9 cellular contexts compared by ENCODE assay signal in genomic region chr16:74419811-74420210, GRCh38. TPM values are rescaled to one million over a fixed set of nuclear protein-coding genes. Genes with fewer than 3 reads are reported as not detected.
A peak's percentile ranks its signal among the peaks of the same experiment; 100 is the strongest.
DNase-seq lines count a peak whose midpoint lies in the region; ATAC-seq and TF ChIP-seq lines count a peak whose summit lies in the region.
"Not testable (repeated sequence)": the region's sequence is repeated elsewhere in the genome, so short reads cannot be mapped to it uniquely, and the experiment has no call there.
"Had no signal": no experiment of that assay in that cellular context is flagged by ENCODE, and none has a peak within 500 bp of the region (broad histone marks: within the 10 kb centered on the region; RNA-seq: fewer than 3 reads in every experiment).

No MANE protein-coding gene starts in this region.

- H3K4me2 ChIP-seq in DND-41 (ENCODE audit: insufficient read depth, low read length), result not testable (repeated sequence)

- 70% methylated on average over 8 of the region's 14 CpGs for WGBS in right cardiac atrium
- 71 to 84% (median 80%) methylated on average over 2 to 9 of the region's 14 CpGs for WGBS in spleen, 5 donors

- H3K4me3 Mint-ChIP-seq in WTC11; nephron progenitor cell; stimulated activated naive CD8-positive, alpha-beta T cell treated with anti-CD3 and anti-CD28 coated beads, Interleukin-15, amount 100 ng/mL, for 72 hours: not testable (repeated sequence)

- intact Hi-C loops in right cardiac atrium (cut with DNase I); spleen (cut with DNase I; ENCODE audit: low total_unique reads): not testable (repeated sequence)

- H3K4me1 ChIP-seq in DND-41 (ENCODE audit: insufficient read depth, low read length); right cardiac atrium (ENCODE audit: control insufficient read depth, insufficient read depth, low read length); spleen: not testable (repeated sequence)

- not testable (repeated sequence) for H3K27ac ChIP-seq in DND-41 (ENCODE audit: low read length); right cardiac atrium (ENCODE audit: low read length); spleen

- not testable (repeated sequence) for H3K9me3 Mint-ChIP-seq in WTC11; nephron progenitor cell; stimulated activated naive CD8-positive, alpha-beta T cell treated with anti-CD3 and anti-CD28 coated beads, Interleukin-15, amount 100 ng/mL, for 72 hours

- H3K27me3 ChIP-seq in DND-41 (ENCODE audit: insufficient read depth, low read length, poor library complexity); right cardiac atrium (ENCODE audit: control insufficient read depth, insufficient read depth); spleen (replicated peaks in 1 of 7): not testable (repeated sequence)

- not testable (repeated sequence) for H3K4me3 ChIP-seq in DND-41 (ENCODE audit: low read depth in 1 of 2, low read length in 2 of 2); right cardiac atrium (ENCODE audit: low read length); spleen

- H3K4me1 Mint-ChIP-seq in WTC11; nephron progenitor cell; stimulated activated naive CD8-positive, alpha-beta T cell treated with anti-CD3 and anti-CD28 coated beads, Interleukin-15, amount 100 ng/mL, for 72 hours: not testable (repeated sequence)

- H3K36me3 ChIP-seq in DND-41 (ENCODE audit: insufficient read depth, low read length); spleen: not testable (repeated sequence)

- H3K27ac Mint-ChIP-seq in WTC11; nephron progenitor cell; stimulated activated naive CD8-positive, alpha-beta T cell treated with anti-CD3 and anti-CD28 coated beads, Interleukin-15, amount 100 ng/mL, for 72 hours: not testable (repeated sequence)

- not testable (repeated sequence) for H3K9me3 ChIP-seq in DND-41 (ENCODE audit: insufficient read depth, low read length, severe bottlenecking); right cardiac atrium (ENCODE audit: control insufficient read depth, low read length); spleen

- not testable (repeated sequence) for TF ChIP-seq POLR2A in spleen (IDR thresholded peaks at IDR 0.05)

- POLR2A ChIA-PET in WTC11 (lab: Charles Lee), result not testable (repeated sequence)

- H3K27me3 Mint-ChIP-seq in WTC11 (ENCODE audit: low read depth); nephron progenitor cell (ENCODE audit: low read depth, poor library complexity); stimulated activated naive CD8-positive, alpha-beta T cell treated with anti-CD3 and anti-CD28 coated beads, Interleukin-15, amount 100 ng/mL, for 72 hours: not testable (repeated sequence)

- H2AFZ ChIP-seq in DND-41 (ENCODE audit: low read depth, low read length), result not testable (repeated sequence)

- CTCF ChIA-PET in WTC11 (lab: Charles Lee), result not testable (repeated sequence)

- H3K36me3 Mint-ChIP-seq in WTC11; nephron progenitor cell (ENCODE audit: low read depth): not testable (repeated sequence)

- H4K20me1 ChIP-seq in DND-41 (ENCODE audit: insufficient read depth, low read length), result not testable (repeated sequence)

- TF ChIP-seq CTCF in DND-41 (IDR thresholded peaks at IDR 0.05; ENCODE audit: borderline replicate concordance, extremely low read depth, low read length, poor library complexity, severe bottlenecking); WTC11 (IDR thresholded peaks at IDR 0.05); nephron progenitor cell (IDR thresholded peaks at IDR 0.05); spleen (IDR thresholded peaks at IDR 0.05 in 8 of 11, conservative IDR thresholded peaks at IDR 0.05 in 3 of 11): not testable (repeated sequence)

- 0 out of 3 replicates have a peak, but pooled peaks have one; percentile 16 for ATAC-seq in DND-41 (ENCODE audit: insufficient read depth, low read depth)
- ATAC-seq in WTC11, result peak; percentile 49
- peak; percentile 3 to 14 for ATAC-seq in right cardiac atrium
- peak; percentile 31 for ATAC-seq in stimulated activated naive CD8-positive, alpha-beta T cell treated with anti-CD3 and anti-CD28 coated beads, Interleukin-15, amount 100 ng/mL, for 72 hours

- DNase-seq in DND-41; WTC11 (ENCODE audit: low spot score); right cardiac atrium; stimulated activated naive CD8-positive, alpha-beta T cell treated with anti-CD3 and anti-CD28 coated beads, Interleukin-15, amount 100 ng/mL, for 72 hours: not testable (repeated sequence)
- DNase-seq in nephron progenitor cell, result peak; percentile 51
- DNase-seq in spleen, result peak; percentile 14

- not testable (repeated sequence) for H3K79me2 ChIP-seq in DND-41 (ENCODE audit: insufficient read depth, low read length)

- not testable (repeated sequence) for H3K9ac ChIP-seq in DND-41 (ENCODE audit: low read depth, low read length)

RNA-seq across cellular contexts. Expression of gene CLEC18B, which starts 1.5 kb away (rescaled TPM):
- 0.20 to 0.71 TPM (median 0.50 TPM) in 3 replicates for total RNA-seq in WTC11 (2021)
- total RNA-seq in right cardiac atrium, result under 1 TPM in 2 of 4 donors, not detected in 2; 0.24 to 0.31 TPM
- polyA plus RNA-seq in right cardiac atrium, result 0.11 TPM
- 1 to 10 TPM in 2 of 7 donors, under 1 TPM in 2, not detected in 3; 0.83 to 2.1 (median 1.5) TPM for total RNA-seq in spleen
- 1 to 10 TPM in 2 of 3 donors, under 1 TPM in 1; 0.91 to 1.1 (median 1.1) TPM for polyA plus RNA-seq in spleen
- polyA plus RNA-seq: CD4-positive, CD25-positive, alpha-beta regulatory T cell; GM23248 had no signal

RNA-seq across cellular contexts. Expression of gene NPIPB15, which starts 43.7 kb away (rescaled TPM):
- total RNA-seq in WTC11 (2021) (5.0 to 6.2 TPM (median 5.2 TPM) in 3 replicates), right cardiac atrium (1 to 10 TPM in 3 of 4 donors, not detected in 1; 2.5 to 2.9 (median 2.6) TPM), spleen (1 to 10 TPM in 4 of 7 donors, under 1 TPM in 1, not detected in 2; 0.57 to 8.6 (median 6.7) TPM)
- polyA plus RNA-seq in right cardiac atrium (3.0 TPM), spleen (10 to 100 TPM in 1 of 3 donors, 1 to 10 TPM in 2; 9.2 to 33.7 (median 9.4) TPM)
- total RNA-seq: H4 had no signal
